ENCODE assay signal across 1 cellular context in genomic region chr11:18383388-18384156, GRCh38.
TF ChIP-seq lines count a peak whose summit lies in the region.

No MANE protein-coding gene starts in this region.

TF ChIP-seq in HCT116, 20 proteins besides CTCF, POLR2A, EP300 and RAD21 (continued from another document):
- TF ChIP-seq REST (IDR thresholded peaks at IDR 0.05; ENCODE audit: low read depth): no peak
